In genomic region chr21:45142916-45143315, GRCh38 we compare ENCODE assay signal across 16 cellular contexts.
DNase-seq lines count a peak whose midpoint lies in the region; ATAC-seq lines count a peak whose summit lies in the region.
"Had no signal": no experiment of that assay in that cellular context is flagged by ENCODE, and none has a peak within 500 bp of the region (broad histone marks: within the 10 kb centered on the region; RNA-seq: fewer than 3 reads in every experiment).

No MANE protein-coding gene starts in this region.

- H4K20me1 ChIP-seq in GM23248 (ENCODE audit: insufficient read depth): no peaks in the 10 kb centered on the region

- H3K9me2 ChIP-seq in GM23248 (ENCODE audit: insufficient read depth): no peaks in the 10 kb centered on the region

- H3F3A ChIP-seq in GM23248 (ENCODE audit: insufficient read depth): peaks cover 9% of the 10 kb centered on the region

- H3K4me3 ChIP-seq in GM23248: no peak overlapping the region
- H3K4me3 ChIP-seq in SJCRH30: no peak overlapping the region
- H3K4me3 ChIP-seq in skeletal muscle satellite cell (ENCODE audit: low read length): no peak overlapping the region
- H3K4me3 ChIP-seq: BLaER1 had no signal

- H3K9me3 ChIP-seq in GM23248 (ENCODE audit: low read depth) (no peaks in the 10 kb centered on the region), SJCRH30 (replicated peaks) (no peaks in the 10 kb centered on the region), skeletal muscle satellite cell (replicated peaks; ENCODE audit: low read length) (no peaks in the 10 kb centered on the region)
- H3K9me3 ChIP-seq: BLaER1 had no signal

- H3K27ac ChIP-seq in GM23248 (no peak overlapping the region), SJCRH30 (peak overlapping the region; percentile 72)
- H3K27ac ChIP-seq: BLaER1 had no signal

- no peak overlapping the region for H3K4me2 ChIP-seq in GM23248 (ENCODE audit: unreplicated experiment)
- H3K4me2 ChIP-seq in skeletal muscle satellite cell (ENCODE audit: low read length): peak overlapping the region; percentile 54
- H3K4me2 ChIP-seq: BLaER1 had no signal

- 0 out of 2 replicates have a peak, but pooled peaks cover 8% of the 10 kb centered on the region for H3K79me2 ChIP-seq in GM23248 (ENCODE audit: insufficient read depth)

- no peak overlapping the region for H3K27ac Mint-ChIP-seq in natural killer cell treated with Interleukin-12 subunit alpha and Interleukin-12 subunit beta and Interleukin-15 and Interleukin-18, amount 100 ng/mL, for 72 hours

- H3K4me3 Mint-ChIP-seq in natural killer cell treated with Interleukin-12 subunit alpha and Interleukin-12 subunit beta and Interleukin-15 and Interleukin-18, amount 100 ng/mL, for 72 hours: no peak overlapping the region
- H3K4me3 Mint-ChIP-seq: CD4-positive, alpha-beta memory T cell had no signal

- no peaks in the 10 kb centered on the region for H3K9me3 Mint-ChIP-seq in natural killer cell treated with Interleukin-12 subunit alpha and Interleukin-12 subunit beta and Interleukin-15 and Interleukin-18, amount 100 ng/mL, for 72 hours
- H3K9me3 Mint-ChIP-seq: CD4-positive, alpha-beta memory T cell had no signal

- no peak for ATAC-seq in natural killer cell treated with Interleukin-12 subunit alpha and Interleukin-12 subunit beta and Interleukin-15 and Interleukin-18, amount 100 ng/mL, for 72 hours

- H3K4me1 Mint-ChIP-seq in natural killer cell treated with Interleukin-12 subunit alpha and Interleukin-12 subunit beta and Interleukin-15 and Interleukin-18, amount 100 ng/mL, for 72 hours (ENCODE audit: low read depth in 2 of 2): peaks cover 8 to 10% of the 10 kb centered on the region in 2 donors

- DNase-seq in GM23248 (peak; percentile 16), SJCRH30 (no peak), ecto neural progenitor cell (ENCODE audit: low spot score) (peak; percentile 32)
- DNase-seq in natural killer cell treated with Interleukin-12 subunit alpha and Interleukin-12 subunit beta and Interleukin-15 and Interleukin-18, amount 100 ng/mL, for 72 hours (ENCODE audit: low spot score): no peak
- DNase-seq in stimulated activated CD4-positive, alpha-beta T cell treated with anti-CD3 and anti-CD28 coated beads, Interleukin-15, amount 100 ng/mL, for 24 hours: no peak
- DNase-seq in activated effector memory CD4-positive, alpha-beta T cell treated with Interleukin-2 at 50 U/mL for 16 hours: no peak
- DNase-seq: CD4-positive, alpha-beta memory T cell; DMS53; KBM-7; NCI-H1105 treated with DMSO at 0.1 percent for 48 hours; NCI-H1694; NCI-H2081 treated with DMSO at 0.1 percent for 48 hours; NCI-H446 treated with DMSO at 0.1 percent for 48 hours; Right ventricle myocardium superior had no signal

- 46 to 47% methylated on average over 5 of the region's 5 CpGs for WGBS in GM23248 (ENCODE audit: low coverage in 1 of 2, low lambda C conversion rate in 2 of 2, missing lambda C conversion rate in 2 of 2), 2 experiments

- H3K27me3 ChIP-seq in GM23248 (replicated peaks; ENCODE audit: insufficient read depth) (no peaks in the 10 kb centered on the region), SJCRH30 (no peaks in the 10 kb centered on the region), skeletal muscle satellite cell (ENCODE audit: control insufficient read depth, insufficient read depth, low read length) (no peaks in the 10 kb centered on the region)
- H3K27me3 ChIP-seq: BLaER1 had no signal

- peaks cover 14% of the 10 kb centered on the region for H3K4me1 ChIP-seq in GM23248 (ENCODE audit: insufficient read depth)
- peaks cover 11% of the 10 kb centered on the region for H3K4me1 ChIP-seq in SJCRH30
- H3K4me1 ChIP-seq in skeletal muscle satellite cell (ENCODE audit: control insufficient read depth, insufficient read depth, low read length): peaks cover 65% of the 10 kb centered on the region

- no peak overlapping the region for H2AFZ ChIP-seq in GM23248

- H3K27me3 Mint-ChIP-seq in natural killer cell treated with Interleukin-12 subunit alpha and Interleukin-12 subunit beta and Interleukin-15 and Interleukin-18, amount 100 ng/mL, for 72 hours: no peaks in the 10 kb centered on the region
- H3K27me3 Mint-ChIP-seq: CD4-positive, alpha-beta memory T cell had no signal

- in situ Hi-C loops in GM23248 (cut with MboI): loop anchor here (10.0 kb wide), 1 partner anchor 312 kb away; no protein-coding TSS in a partner anchor

- H3K36me3 ChIP-seq in GM23248 (ENCODE audit: low read depth): peaks cover 6% of the 10 kb centered on the region; the same call in 1 of the 2 replicates
- H3K36me3 ChIP-seq in SJCRH30: no peaks in the 10 kb centered on the region
- H3K36me3 ChIP-seq in skeletal muscle satellite cell (ENCODE audit: insufficient read depth, low read length): peaks cover 31% of the 10 kb centered on the region

- H3K9ac ChIP-seq in GM23248 (0 out of 2 replicates have a peak overlapping the region, but pooled peaks have one; percentile 32), skeletal muscle satellite cell (ENCODE audit: low read depth, low read length) (peak overlapping the region; percentile 26)
- H3K9ac ChIP-seq: BLaER1 had no signal

- H3K36me3 Mint-ChIP-seq in natural killer cell treated with Interleukin-12 subunit alpha and Interleukin-12 subunit beta and Interleukin-15 and Interleukin-18, amount 100 ng/mL, for 72 hours: no peaks in the 10 kb centered on the region

Comparison
In these comparisons a context has a peak if more than half of its experiments do, and no peak if none do; other contexts are left out.
1. DNase-seq: peak in GM23248 (single experiment) and ecto neural progenitor cell (single experiment); none in SJCRH30 (0 of 2), natural killer cell treated with Interleukin-12 subunit alpha and Interleukin-12 subunit beta and Interleukin-15 and Interleukin-18, amount 100 ng/mL, for 72 hours (single experiment), stimulated activated CD4-positive, alpha-beta T cell treated with anti-CD3 and anti-CD28 coated beads, Interleukin-15, amount 100 ng/mL, for 24 hours (single experiment) and activated effector memory CD4-positive, alpha-beta T cell treated with Interleukin-2 at 50 U/mL for 16 hours (single experiment).